ENCODE assay signal across 8 cellular contexts in genomic region chr19:58183822-58184215, GRCh38. TPM values are rescaled to one million over a fixed set of nuclear protein-coding genes. Genes with fewer than 3 reads are reported as not detected.
DNase-seq lines count a peak whose midpoint lies in the region; ATAC-seq and TF ChIP-seq lines count a peak whose summit lies in the region.

No MANE protein-coding gene starts in this region.

- H3K4me3 ChIP-seq in GM06990 (replicated peaks; ENCODE audit: low read depth, low read length) = peak overlapping the region; percentile 78
- H3K4me3 ChIP-seq in NT2/D1 (ENCODE audit: insufficient read length, low read depth) = peak overlapping the region; percentile 93
- peak overlapping the region; percentile 56 for H3K4me3 ChIP-seq in endocrine pancreas (ENCODE audit: control insufficient read depth, insufficient read depth, low read length)

- H3K36me3 Mint-ChIP-seq in osteocyte (ENCODE audit: unreplicated experiment) = peaks cover 72% of the 10 kb centered on the region

- peaks cover 17% of the 10 kb centered on the region for H3K9me3 Mint-ChIP-seq in osteocyte (ENCODE audit: unreplicated experiment)

- H3K36me3 ChIP-seq in GM06990 (ENCODE audit: control insufficient read depth, insufficient read depth, low read length) (peaks cover 6% of the 10 kb centered on the region), NT2/D1 (ENCODE audit: insufficient read depth, insufficient read length, low read length) (peaks cover 37% of the 10 kb centered on the region), endocrine pancreas (ENCODE audit: control insufficient read depth, insufficient read depth, low read length) (peaks cover 25% of the 10 kb centered on the region)

- H3K4me3 Mint-ChIP-seq in osteocyte (ENCODE audit: unreplicated experiment) = peak overlapping the region; percentile 89

- DNase-seq in GM06990 (ENCODE audit: extremely low read depth, insufficient read length) (no peak), NT2/D1 (ENCODE audit: low read depth, low spot score) (no peak), osteocyte (ENCODE audit: extremely low spot score, unreplicated experiment) (no peak), epidermal melanocyte (ENCODE audit: insufficient read length, low spot score) (no peak), AG20443 (ENCODE audit: low spot score) (no peak)
- no peak for DNase-seq in stimulated activated CD4-positive, alpha-beta T cell treated with anti-CD3 and anti-CD28 coated beads, Interleukin-4, amount 100 ng/mL, for 1 hour

- peaks cover 13% of the 10 kb centered on the region for H3K4me1 Mint-ChIP-seq in osteocyte (ENCODE audit: unreplicated experiment)

- no peak for ATAC-seq in HG03565 (IDR thresholded peaks at IDR 0.05; ENCODE audit: unreplicated experiment)

- H3K4me1 ChIP-seq in NT2/D1 (ENCODE audit: insufficient read depth, insufficient read length) (no peaks in the 10 kb centered on the region), endocrine pancreas (ENCODE audit: control insufficient read depth, insufficient read depth, low read length) (no peaks in the 10 kb centered on the region)

- H3K9ac ChIP-seq in NT2/D1 (ENCODE audit: insufficient read length, low read depth) = peak overlapping the region; percentile 96
- H3K9ac ChIP-seq in endocrine pancreas (ENCODE audit: control insufficient read depth, insufficient read depth, low read length) = peak overlapping the region; percentile 70

- peak overlapping the region; percentile 100 for H3K27ac Mint-ChIP-seq in osteocyte (ENCODE audit: unreplicated experiment)

- H3K27me3 ChIP-seq in GM06990 (replicated peaks; ENCODE audit: control insufficient read depth, insufficient read depth, low read length) = no peaks in the 10 kb centered on the region
- no peaks in the 10 kb centered on the region for H3K27me3 ChIP-seq in NT2/D1 (ENCODE audit: insufficient read depth, insufficient read length)
- H3K27me3 ChIP-seq in endocrine pancreas (ENCODE audit: control insufficient read depth, insufficient read depth, low read length) = no peaks in the 10 kb centered on the region

- no peaks in the 10 kb centered on the region for H3K27me3 Mint-ChIP-seq in osteocyte (ENCODE audit: unreplicated experiment)

- TF ChIP-seq CTCF in GM06990 (IDR thresholded peaks at IDR 0.05; ENCODE audit: insufficient read depth, low read length, poor library complexity, severe bottlenecking) (no peak), osteocyte (IDR thresholded peaks at IDR 0.05) (no peak)

- peaks cover 62% of the 10 kb centered on the region for H3K9me3 ChIP-seq in NT2/D1 (ENCODE audit: insufficient read depth, low read length)
- H3K9me3 ChIP-seq in endocrine pancreas (ENCODE audit: control insufficient read depth, low read length) = peaks cover 27% of the 10 kb centered on the region

RNA-seq across cellular contexts. Expression of gene ZNF274, which starts 1.0 kb away (rescaled TPM):
- total RNA-seq in osteocyte = 14.6 and 17.2 TPM in 2 replicates

RNA-seq across cellular contexts. Expression of gene ZNF329, which starts 33.2 kb away (rescaled TPM):
- 10.0 and 10.3 TPM in 2 replicates for total RNA-seq in osteocyte

RNA-seq across cellular contexts. Expression of gene ZNF544, which starts 44.9 kb away (rescaled TPM):
- total RNA-seq in osteocyte = 25.2 and 25.7 TPM in 2 replicates
